In genomic region chr19:12035220-12036172, GRCh38 we compare ENCODE assay signal across 8 cellular contexts. TPM values are rescaled to one million over a fixed set of nuclear protein-coding genes. Genes with fewer than 3 reads are reported as not detected.
DNase-seq lines count a peak whose midpoint lies in the region; ATAC-seq, FAIRE-seq and TF ChIP-seq lines count a peak whose summit lies in the region.

Gene ZNF433 (minus strand): TSS chr19:12035679. CDS start chr19:12035539, 140 bp downstream.

- intact Hi-C loops in A673 (cut with micrococcal nuclease; ENCODE audit: unreplicated experiment): no loop called here

- H3K27ac ChIP-seq in A673 (ENCODE audit: low read depth, low read length, poor library complexity, severe bottlenecking) (peak within 1 kb of the TSS; percentile 59), fibroblast of lung (ENCODE audit: insufficient read depth, low read length) (peak within 1 kb of the TSS; percentile 94)

- H3K4me2 ChIP-seq in fibroblast of lung (ENCODE audit: extremely low read depth, insufficient read depth, low read length): peak within 1 kb of the TSS; percentile 88

- H3K4me3 ChIP-seq in A673 (ENCODE audit: low read depth, low read length, poor library complexity, severe bottlenecking): peak within 1 kb of the TSS; percentile 72
- H3K4me3 ChIP-seq in fibroblast of lung (replicated peaks in 1 of 4; ENCODE audit: control extremely low read depth in 1 of 4, insufficient read depth in 1 of 4, low read depth in 3 of 4, low read length in 4 of 4): peak within 1 kb of the TSS; percentile 75 to 92 (median 83)

- BruUV-seq in A673 (replicated peaks; lab: Mats Ljungman, UMichigan): no TSS peak

- H3K79me2 ChIP-seq in fibroblast of lung (ENCODE audit: control insufficient read depth, insufficient read depth, low read length): no peaks in the 10 kb centered on the region

- H3K27me3 ChIP-seq in A673 (replicated peaks; ENCODE audit: insufficient read depth, low read depth, low read length, poor library complexity) (no peaks in the 10 kb centered on the region), fibroblast of lung (ENCODE audit: control insufficient read depth, insufficient read depth, low read length) (no peaks in the 10 kb centered on the region)

- DNase-seq in A673 (ENCODE audit: low spot score): peak; percentile 89
- DNase-seq in RCC 7860 (ENCODE audit: low spot score): peak; percentile 59
- DNase-seq in activated T-helper 9 cell treated with anti-CD3 and anti-CD28 coated beads, Interleukin-2, amount 50 U/mL, for 16 hours (ENCODE audit: low read depth): peak; percentile 32
- DNase-seq in fibroblast of lung (ENCODE audit: low read depth in 2 of 2): peak; percentile 81 to 82
- peak; percentile 95 for DNase-seq in myocyte (ENCODE audit: low read depth)
- peak; percentile 46 to 59 for DNase-seq in stimulated activated CD8-positive, alpha-beta memory T cell treated with anti-CD3 and anti-CD28 coated beads, Interleukin-7, amount 100 ng/mL, for 4 hours (ENCODE audit: low read depth in 2 of 2)

- peak within 1 kb of the TSS; percentile 95 for H3K9ac ChIP-seq in fibroblast of lung (ENCODE audit: insufficient read depth, low read length)

- ATAC-seq in GM18907 (IDR thresholded peaks at IDR 0.05; ENCODE audit: unreplicated experiment): peak; percentile 88
- ATAC-seq in HG03460 (IDR thresholded peaks at IDR 0.05; ENCODE audit: unreplicated experiment): peak; percentile 90

- CTCF ChIA-PET in A673 (lab: Charles Lee): no interaction called here

- H4K20me1 ChIP-seq in fibroblast of lung (ENCODE audit: control insufficient read depth, extremely low read depth, insufficient read depth, low read length): no peaks in the 10 kb centered on the region

- POLR2A ChIA-PET in A673 (lab: Charles Lee; ENCODE audit: low non-redundant PET): interaction anchor here (0.6 kb wide), 1 partner anchor 24 kb away, joined by 7 read pairs; no protein-coding TSS in a partner anchor

- TF ChIP-seq CTCF in A673 (conservative IDR thresholded peaks at IDR 0.05; ENCODE audit: low read depth, low read length) (no peak), fibroblast of lung (conservative IDR thresholded peaks at IDR 0.05 in 1 of 2, IDR thresholded peaks at IDR 0.05 in 1 of 2; ENCODE audit: low read depth in 1 of 2, low read length in 2 of 2) (no peak)

- H3K9me3 ChIP-seq in A673 (ENCODE audit: low read depth, low read length, poor library complexity, severe bottlenecking): no peaks in the 10 kb centered on the region
- H3K9me3 ChIP-seq in fibroblast of lung (ENCODE audit: control insufficient read depth, insufficient read depth, low read depth, low read length): no peaks in the 10 kb centered on the region

- no peaks in the 10 kb centered on the region for H3K4me1 ChIP-seq in A673 (ENCODE audit: insufficient read depth, low read length, poor library complexity, severe bottlenecking)
- H3K4me1 ChIP-seq in fibroblast of lung (ENCODE audit: control insufficient read depth, extremely low read depth, insufficient read depth, low read length): peaks cover 2% of the 10 kb centered on the region

- peak; percentile 65 for FAIRE-seq in RCC 7860 (lab: Jason Lieb, UNC)

- H3K36me3 ChIP-seq in A673 (ENCODE audit: insufficient read depth, low read length, poor library complexity, severe bottlenecking) (no peaks in the 10 kb centered on the region), fibroblast of lung (ENCODE audit: control insufficient read depth, insufficient read depth, low read length) (no peaks in the 10 kb centered on the region)

- peak within 1 kb of the TSS; percentile 98 for H2AFZ ChIP-seq in fibroblast of lung (ENCODE audit: low read length)

RNA-seq across cellular contexts. Expression of gene ZNF433, which starts in this region (rescaled TPM):
- total RNA-seq in A673 (2021) (2.2 and 3.0 TPM in 2 replicates), fibroblast of lung (5.1 and 8.9 TPM in 2 replicates), myocyte (10.5 and 11.1 TPM in 2 replicates)
- 2.6 and 2.9 TPM in 2 replicates for polyA plus RNA-seq in fibroblast of lung
- polyA plus RNA-seq in fibroblast of lung (2012): 2.6 and 2.9 TPM in 2 replicates
- 0.71 and 1.9 TPM in 2 replicates for polyA minus RNA-seq in fibroblast of lung (ENCODE audit: low replicate concordance)
- 4.5 TPM for polyA plus RNA-seq in myocyte (2012)

Comparison
In these comparisons a context has a peak if more than half of its experiments do, and no peak if none do; other contexts are left out.
1. Peak in every context shown above with its lines: DNase-seq, ATAC-seq, H3K4me3 ChIP-seq and H3K27ac ChIP-seq.
2. DNase-seq: peak in every context shown above with its lines; median percentile 95 in myocyte; 89 in A673; 82 in fibroblast of lung; 59 in RCC 7860; 52 in stimulated activated CD8-positive, alpha-beta memory T cell treated with anti-CD3 and anti-CD28 coated beads, Interleukin-7, amount 100 ng/mL, for 4 hours; 32 in activated T-helper 9 cell treated with anti-CD3 and anti-CD28 coated beads, Interleukin-2, amount 50 U/mL, for 16 hours.